23 cellular contexts compared by ENCODE assay signal in genomic region chr18:41456791-41457190, GRCh38.
"Had no signal": no experiment of that assay in that cellular context is flagged by ENCODE, and none has a peak within 500 bp of the region (broad histone marks: within the 10 kb centered on the region; RNA-seq: fewer than 3 reads in every experiment).

No MANE protein-coding gene starts in this region.

- ATAC-seq: foreskin keratinocyte; left cardiac atrium; lower lobe of right lung; natural killer cell; right lobe of liver; stimulated activated naive B cell treated with anti-CD40 and anti-IgM and Interleukin-4, amounts not matched to agents 10 μg/mL and 1 μg/mL and 100 μg/mL, for 72 hours; stimulated activated naive CD8-positive, alpha-beta T cell treated with anti-CD3 and anti-CD28 coated beads, Interleukin-15, amount 100 ng/mL, for 72 hours had no signal

- H3K9me3 Mint-ChIP-seq: type B pancreatic cell had no signal

- DNase-seq: dermis blood vessel endothelial cell; esophagus squamous epithelium; foreskin keratinocyte; immature natural killer cell; kidney; left cardiac atrium; left ventricle myocardium inferior; lower lobe of right lung; natural killer cell; nucleus accumbens; right lobe of liver; stimulated activated CD4-positive, alpha-beta T cell treated with anti-CD3 and anti-CD28 coated beads, Interleukin-4, amount 100 ng/mL, for 1 hour; stimulated activated naive B cell treated with anti-CD40 and anti-IgM and Interleukin-4, amounts not matched to agents 10 μg/mL and 1 μg/mL and 100 μg/mL, for 72 hours; stimulated activated naive CD8-positive, alpha-beta T cell treated with anti-CD3 and anti-CD28 coated beads, Interleukin-15, amount 100 ng/mL, for 72 hours had no signal

- H3K4me1 ChIP-seq: esophagus squamous epithelium, foreskin keratinocyte, left ventricle myocardium inferior, lower lobe of right lung, neural progenitor cell, parathyroid adenoma, prostate gland, right lobe of liver had no signal

- H3K36me3 Mint-ChIP-seq: immature natural killer cell; memory B cell; mesothelial cell of epicardium; natural killer cell; neural progenitor cell; stimulated activated naive B cell treated with anti-CD40 and anti-IgM and Interleukin-4, amounts not matched to agents 10 μg/mL and 1 μg/mL and 100 μg/mL, for 72 hours; type B pancreatic cell had no signal

- H3K27me3 Mint-ChIP-seq: memory B cell; stimulated activated naive B cell treated with anti-CD40 and anti-IgM and Interleukin-4, amounts not matched to agents 10 μg/mL and 1 μg/mL and 100 μg/mL, for 72 hours; stimulated activated naive CD8-positive, alpha-beta T cell treated with anti-CD3 and anti-CD28 coated beads, Interleukin-15, amount 100 ng/mL, for 72 hours; type B pancreatic cell had no signal

- H3K4me3 ChIP-seq: esophagus squamous epithelium, left ventricle myocardium inferior, lower lobe of right lung, neural progenitor cell, prostate gland, right lobe of liver, thoracic aorta had no signal

- H3K4me3 Mint-ChIP-seq: immature natural killer cell; memory B cell; mesothelial cell of epicardium; natural killer cell; neural progenitor cell; stimulated activated naive B cell treated with anti-CD40 and anti-IgM and Interleukin-4, amounts not matched to agents 10 μg/mL and 1 μg/mL and 100 μg/mL, for 72 hours; stimulated activated naive CD8-positive, alpha-beta T cell treated with anti-CD3 and anti-CD28 coated beads, Interleukin-15, amount 100 ng/mL, for 72 hours; type B pancreatic cell had no signal

- H3K9me3 ChIP-seq: esophagus squamous epithelium, lower lobe of right lung, prostate gland, right lobe of liver, thoracic aorta had no signal

- H3K4me1 Mint-ChIP-seq: immature natural killer cell; memory B cell; natural killer cell; neural progenitor cell; stimulated activated naive B cell treated with anti-CD40 and anti-IgM and Interleukin-4, amounts not matched to agents 10 μg/mL and 1 μg/mL and 100 μg/mL, for 72 hours; stimulated activated naive CD8-positive, alpha-beta T cell treated with anti-CD3 and anti-CD28 coated beads, Interleukin-15, amount 100 ng/mL, for 72 hours had no signal

- H3K27me3 ChIP-seq: esophagus squamous epithelium, foreskin keratinocyte, neural progenitor cell, right lobe of liver had no signal

- FAIRE-seq: colon, kidney, urothelium cell line had no signal

- H3K27ac Mint-ChIP-seq: immature natural killer cell; memory B cell; mesothelial cell of epicardium; natural killer cell; neural progenitor cell; stimulated activated naive B cell treated with anti-CD40 and anti-IgM and Interleukin-4, amounts not matched to agents 10 μg/mL and 1 μg/mL and 100 μg/mL, for 72 hours; stimulated activated naive CD8-positive, alpha-beta T cell treated with anti-CD3 and anti-CD28 coated beads, Interleukin-15, amount 100 ng/mL, for 72 hours; type B pancreatic cell had no signal

- H3K36me3 ChIP-seq: esophagus squamous epithelium, left ventricle myocardium inferior, lower lobe of right lung, neural progenitor cell, prostate gland, right lobe of liver, thoracic aorta had no signal

- H3K27ac ChIP-seq: esophagus squamous epithelium, foreskin keratinocyte, left ventricle myocardium inferior, lower lobe of right lung, neural progenitor cell, parathyroid adenoma, prostate gland, right lobe of liver, thoracic aorta had no signal
